ENCODE assay signal across 16 cellular contexts in the genomic region with DNA sequence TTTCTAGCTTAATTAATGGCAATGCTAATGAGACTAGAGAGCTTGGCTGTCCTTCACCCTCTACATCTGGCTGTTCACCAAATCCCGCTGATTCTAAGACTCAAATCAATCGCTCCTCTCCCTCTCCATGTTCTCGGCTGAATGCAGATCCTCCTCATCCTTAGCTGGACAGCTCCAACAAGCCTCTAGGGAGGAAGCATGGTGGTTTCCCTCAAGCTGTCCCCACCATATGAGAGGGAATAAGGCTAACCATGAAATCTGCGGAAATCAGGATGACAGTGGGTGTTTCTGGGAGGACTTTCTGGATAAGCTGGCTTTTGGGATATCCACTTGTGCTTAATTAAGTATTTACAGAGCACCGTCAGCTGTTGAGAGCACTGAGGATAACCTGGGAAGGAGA.
DNase-seq lines count a peak whose midpoint lies in the region; ATAC-seq, FAIRE-seq and TF ChIP-seq lines count a peak whose summit lies in the region.
"Had no signal": no experiment of that assay in that cellular context is flagged by ENCODE, and none has a peak within 500 bp of the region (broad histone marks: within the 10 kb centered on the region; RNA-seq: fewer than 3 reads in every experiment).

No MANE protein-coding gene starts in this region.

- no peaks in the 10 kb centered on the region for H3F3A ChIP-seq in GM23338 (replicated peaks; ENCODE audit: low read depth)

- H3K9me3 ChIP-seq in CD8-positive, alpha-beta T cell (ENCODE audit: low read length) = no peaks in the 10 kb centered on the region
- no peaks in the 10 kb centered on the region for H3K9me3 ChIP-seq in pancreas
- H3K9me3 ChIP-seq: BE2C had no signal

- H4K20me1 ChIP-seq in GM23338 (replicated peaks; ENCODE audit: insufficient read depth) = no peaks in the 10 kb centered on the region

- no peak for DNase-seq in CD8-positive, alpha-beta T cell
- DNase-seq in GM23338 (ENCODE audit: low spot score) = no peak
- DNase-seq in glutamatergic neuron = no peak
- no peak for DNase-seq in pancreas
- no peak for DNase-seq in NCI-H748 treated with DMSO at 0.1 percent for 48 hours (lab: John Stamatoyannopoulos, UW)
- DNase-seq: BE2C; CD8-positive, alpha-beta memory T cell; EL; HCEC 1CT; NCI-H2107; NK-92 treated with Interleukin-12 subunit alpha and Interleukin-12 subunit beta, amount 100 ng/mL, for 24 hours; PC-9; T-helper 17 cell had no signal

- FAIRE-seq in pancreas (lab: Jason Lieb, UNC) = no peak

- WGBS in pancreas, 2 donors = 92 to 95% methylated on average over 5 of the region's 5 CpGs

- no peak for TF ChIP-seq CTCF in CD8-positive, alpha-beta T cell (IDR thresholded peaks at IDR 0.05)
- no peak for TF ChIP-seq CTCF in GM23338 (conservative IDR thresholded peaks at IDR 0.05; ENCODE audit: low read depth in 2 of 2)
- TF ChIP-seq CTCF in glutamatergic neuron (IDR thresholded peaks at IDR 0.05; ENCODE audit: partially characterized antibody, unreplicated experiment) = no peak
- no peak for TF ChIP-seq CTCF in pancreas (IDR thresholded peaks at IDR 0.05)

- no peaks in the 10 kb centered on the region for H3K27me3 Mint-ChIP-seq in CD8-positive, alpha-beta T cell (ENCODE audit: low read depth)
- H3K27me3 Mint-ChIP-seq in GM23338 (ENCODE audit: insufficient read depth, low read depth, poor library complexity) (no peaks in the 10 kb centered on the region), glutamatergic neuron (ENCODE audit: unreplicated experiment) (no peaks in the 10 kb centered on the region)
- H3K27me3 Mint-ChIP-seq: T-helper 17 cell had no signal

- H3K9me3 Mint-ChIP-seq in CD8-positive, alpha-beta T cell = no peaks in the 10 kb centered on the region
- no peaks in the 10 kb centered on the region for H3K9me3 Mint-ChIP-seq in GM23338
- H3K9me3 Mint-ChIP-seq in glutamatergic neuron (ENCODE audit: unreplicated experiment) = no peaks in the 10 kb centered on the region
- H3K9me3 Mint-ChIP-seq: CD8-positive, alpha-beta memory T cell had no signal

- H3K4me1 Mint-ChIP-seq in CD8-positive, alpha-beta T cell (ENCODE audit: low read depth) = no peaks in the 10 kb centered on the region
- H3K4me1 Mint-ChIP-seq in GM23338 = peaks cover 2% of the 10 kb centered on the region; the same call in 2 of the 3 replicates
- H3K4me1 Mint-ChIP-seq in glutamatergic neuron (ENCODE audit: low read depth, unreplicated experiment) = peaks cover 4% of the 10 kb centered on the region
- H3K4me1 Mint-ChIP-seq: CD8-positive, alpha-beta memory T cell had no signal

- no peak overlapping the region for H2AFZ ChIP-seq in GM23338
- H2AFZ ChIP-seq: PC-9 had no signal

- H3K4me2 ChIP-seq in GM23338 = no peak overlapping the region
- H3K4me2 ChIP-seq: PC-9 had no signal

- no peaks in the 10 kb centered on the region for H3K79me2 ChIP-seq in GM23338 (replicated peaks; ENCODE audit: insufficient read depth)

- H3K4me3 Mint-ChIP-seq in CD8-positive, alpha-beta T cell = no peak overlapping the region
- no peak overlapping the region for H3K4me3 Mint-ChIP-seq in GM23338
- H3K4me3 Mint-ChIP-seq in glutamatergic neuron (ENCODE audit: unreplicated experiment) = no peak overlapping the region
- H3K4me3 Mint-ChIP-seq: CD8-positive, alpha-beta memory T cell; T-helper 17 cell had no signal

- no peaks in the 10 kb centered on the region for H3K36me3 ChIP-seq in CD8-positive, alpha-beta T cell (ENCODE audit: insufficient read depth, low read length)
- H3K36me3 ChIP-seq in GM23338 (ENCODE audit: insufficient read depth) = no peaks in the 10 kb centered on the region
- no peaks in the 10 kb centered on the region for H3K36me3 ChIP-seq in pancreas
- H3K36me3 ChIP-seq: BE2C had no signal

- no peaks in the 10 kb centered on the region for H3K9me2 ChIP-seq in GM23338 (ENCODE audit: insufficient read depth)

- no peak for ATAC-seq in CD8-positive, alpha-beta T cell
- no peak for ATAC-seq in GM23338
- no peak for ATAC-seq in HG02588 (IDR thresholded peaks at IDR 0.05; ENCODE audit: unreplicated experiment)
- ATAC-seq in pancreas = no peak
- ATAC-seq: T-helper 17 cell had no signal

- intact Hi-C loops in CD8-positive, alpha-beta T cell (cut with DNase I, micrococcal nuclease) = no loop called here
- intact Hi-C loops in pancreas (cut with DNase I) = no loop called here

- H3K27me3 ChIP-seq in CD8-positive, alpha-beta T cell (ENCODE audit: insufficient read depth, low read length) = no peaks in the 10 kb centered on the region
- no peaks in the 10 kb centered on the region for H3K27me3 ChIP-seq in GM23338 (ENCODE audit: insufficient read depth)
- no peaks in the 10 kb centered on the region for H3K27me3 ChIP-seq in pancreas
- H3K27me3 ChIP-seq: BE2C had no signal

- H3K4me3 ChIP-seq in CD8-positive, alpha-beta T cell (ENCODE audit: low read depth, low read length) = no peak overlapping the region
- H3K4me3 ChIP-seq in GM23338 (no peak overlapping the region), pancreas (no peak overlapping the region)
- H3K4me3 ChIP-seq: PC-9, SK-N-MC had no signal

- H3K27ac ChIP-seq in CD8-positive, alpha-beta T cell (ENCODE audit: low read depth, low read length) = no peak overlapping the region
- H3K27ac ChIP-seq in GM23338 (ENCODE audit: low read depth) (no peak overlapping the region), pancreas (no peak overlapping the region)
- H3K27ac ChIP-seq: PC-9, SK-N-MC had no signal

- CTCF ChIA-PET in CD8-positive, alpha-beta T cell (lab: Charles Lee) = no interaction called here

- peak overlapping the region; percentile 38 for H3K27ac Mint-ChIP-seq in CD8-positive, alpha-beta T cell
- H3K27ac Mint-ChIP-seq in GM23338 (no peak overlapping the region), glutamatergic neuron (ENCODE audit: unreplicated experiment) (peak overlapping the region; percentile 30)
- H3K27ac Mint-ChIP-seq: CD8-positive, alpha-beta memory T cell; T-helper 17 cell had no signal

- H3K4me1 ChIP-seq in CD8-positive, alpha-beta T cell (ENCODE audit: insufficient read depth, low read length) = no peaks in the 10 kb centered on the region
- no peaks in the 10 kb centered on the region for H3K4me1 ChIP-seq in GM23338 (ENCODE audit: insufficient read depth)
- no peaks in the 10 kb centered on the region for H3K4me1 ChIP-seq in pancreas
- H3K4me1 ChIP-seq: BE2C had no signal

- POLR2A ChIA-PET in CD8-positive, alpha-beta T cell (lab: Charles Lee) = no interaction called here

- H3K36me3 Mint-ChIP-seq in CD8-positive, alpha-beta T cell = peaks cover 13% of the 10 kb centered on the region
- H3K36me3 Mint-ChIP-seq in GM23338 (ENCODE audit: low read depth) = no peaks in the 10 kb centered on the region
- H3K36me3 Mint-ChIP-seq in glutamatergic neuron (ENCODE audit: unreplicated experiment) = no peaks in the 10 kb centered on the region

TF ChIP-seq in GM23338, 12 proteins besides CTCF, POLR2A, EP300 and RAD21:
- TF ChIP-seq REST (IDR thresholded peaks at IDR 0.05; ENCODE audit: unreplicated experiment) = peak; percentile 49
- TF ChIP-seq POLR2AphosphoS5 (IDR thresholded peaks at IDR 0.05; ENCODE audit: low read depth) = no peak

TF ChIP-seq in PFSK-1, 5 proteins besides CTCF, POLR2A, EP300 and RAD21:
- TF ChIP-seq FOXP2 (optimal IDR thresholded peaks at IDR 0.05; ENCODE audit: borderline replicate concordance, extremely low read depth, extremely low read length, insufficient read depth) = no peak
- TF ChIP-seq REST (IDR thresholded peaks at IDR 0.05; ENCODE audit: insufficient read depth in 1 of 2, low read depth in 2 of 2, low read length in 2 of 2) = peak; percentile 78 to 90
- no peak for TF ChIP-seq POLR2AphosphoS5 (IDR thresholded peaks at IDR 0.05; ENCODE audit: low read depth, low read length)
